In genomic region chr10:12448340-12448728, GRCh38 we compare ENCODE assay signal across 11 cellular contexts.
DNase-seq lines count a peak whose midpoint lies in the region; ATAC-seq, FAIRE-seq and TF ChIP-seq lines count a peak whose summit lies in the region.
"Had no signal": no experiment of that assay in that cellular context is flagged by ENCODE, and none has a peak within 500 bp of the region (broad histone marks: within the 10 kb centered on the region; RNA-seq: fewer than 3 reads in every experiment).

No MANE protein-coding gene starts in this region.

- TF ChIP-seq POLR2A in HCT116 (IDR thresholded peaks at IDR 0.05; ENCODE audit: borderline replicate concordance, extremely low read depth, insufficient read depth, insufficient read length) = no peak
- no peak for TF ChIP-seq POLR2A in H54 (IDR thresholded peaks at IDR 0.05; ENCODE audit: low read depth, low read length)

- H3K4me1 ChIP-seq in HCT116 (ENCODE audit: control insufficient read depth in 1 of 2, insufficient read depth in 2 of 2, low read length in 2 of 2) = peaks cover 18 to 26% of the 10 kb centered on the region in 2 experiments
- H3K4me1 ChIP-seq in Caco-2 = no peaks in the 10 kb centered on the region

- CTCF ChIA-PET in HCT116 (lab: Charles Lee) (no interaction called here), activated B cell treated with CpG ODN at 0.5 μM for 24 hours (lab: Charles Lee) (no interaction called here), Caco-2 (lab: Charles Lee) (no interaction called here)

- no peak for FAIRE-seq in H54 (lab: Jason Lieb, UNC)

- no peak overlapping the region for H3K4me3 ChIP-seq in AG10803 (ENCODE audit: low read length)
- peak overlapping the region; percentile 0 to 34; a peak in 2 of 4 replicates for H3K4me3 ChIP-seq in HCT116 (replicated peaks in 1 of 2; ENCODE audit: low read depth in 1 of 2, low read length in 2 of 2)
- H3K4me3 ChIP-seq in Caco-2 (ENCODE audit: low read depth, low read length) = no peak overlapping the region
- H3K4me3 ChIP-seq: mucosa of descending colon had no signal

- peak overlapping the region; percentile 83 for H2AFZ ChIP-seq in HCT116 (ENCODE audit: low read depth, low read length, poor library complexity, severe bottlenecking)

- ATAC-seq in HCT116 (peak; percentile 53), activated B cell treated with CpG ODN at 0.5 μM for 24 hours (ENCODE audit: low read depth) (peak; percentile 6), memory B cell (ENCODE audit: low read depth) (peak; percentile 5), GM18861 (IDR thresholded peaks at IDR 0.05; ENCODE audit: unreplicated experiment) (no peak)

- H3K4me1 Mint-ChIP-seq in activated B cell treated with CpG ODN at 0.5 μM for 24 hours (peaks cover 61% of the 10 kb centered on the region), memory B cell (peaks cover 51% of the 10 kb centered on the region), Caco-2 (ENCODE audit: low read depth, unreplicated experiment) (peaks cover 5% of the 10 kb centered on the region)

- TF ChIP-seq CTCF in AG10803 (conservative IDR thresholded peaks at IDR 0.05; ENCODE audit: low read length) (no peak), HCT116 (IDR thresholded peaks at IDR 0.05 in 2 of 3, conservative IDR thresholded peaks at IDR 0.05 in 1 of 3; ENCODE audit: borderline replicate concordance in 1 of 3, insufficient read depth in 1 of 3, low read depth in 2 of 3, low read length in 2 of 3) (no peak), activated B cell treated with CpG ODN at 0.5 μM for 24 hours (IDR thresholded peaks at IDR 0.05) (no peak), Caco-2 (IDR thresholded peaks at IDR 0.05; ENCODE audit: insufficient read depth in 1 of 2, low read depth in 1 of 2, low read length in 1 of 2, severe bottlenecking in 1 of 2, unreplicated experiment in 1 of 2) (no peak)

- intact Hi-C loops in HCT116 (cut with micrococcal nuclease) (no loop called here), activated B cell treated with CpG ODN at 0.5 μM for 24 hours (cut with micrococcal nuclease) (loop anchor here (2.0 to 5.0 kb wide), 3 partner anchors 14 to 96 kb away; no protein-coding TSS in a partner anchor), Caco-2 (cut with micrococcal nuclease; ENCODE audit: unreplicated experiment) (no loop called here)

- H3K27me3 ChIP-seq in HCT116 (ENCODE audit: insufficient read depth, low read length) (no peaks in the 10 kb centered on the region), Caco-2 (replicated peaks; ENCODE audit: control insufficient read depth, insufficient read depth, low read length) (no peaks in the 10 kb centered on the region)

- peaks cover 4% of the 10 kb centered on the region for H3K36me3 Mint-ChIP-seq in activated B cell treated with CpG ODN at 0.5 μM for 24 hours (ENCODE audit: low read depth)
- H3K36me3 Mint-ChIP-seq in memory B cell = peaks cover 2% of the 10 kb centered on the region
- no peaks in the 10 kb centered on the region for H3K36me3 Mint-ChIP-seq in Caco-2 (ENCODE audit: insufficient read depth, unreplicated experiment)

- DNase-seq in AG10803 (ENCODE audit: low read depth) (peak; percentile 1), HCT116 (ENCODE audit: low read depth, low spot score) (no peak), activated B cell treated with CpG ODN at 0.5 μM for 24 hours (no peak), memory B cell (ENCODE audit: low spot score in 2 of 2) (no peak), H54 (ENCODE audit: insufficient read length, low spot score) (no peak), Caco-2 (no peak), substantia nigra (lab: John Stamatoyannopoulos, UW) (no peak)
- DNase-seq: hippocampal formation, NCI-H510A had no signal

- H4K20me1 ChIP-seq in HCT116 (ENCODE audit: insufficient read depth) = no peaks in the 10 kb centered on the region

- no peak for TF ChIP-seq RAD21 in HCT116 (IDR thresholded peaks at IDR 0.05; ENCODE audit: low read depth)

- H3K27ac ChIP-seq in HCT116 (ENCODE audit: low read depth, low read length) (peak overlapping the region; percentile 65), substantia nigra (ENCODE audit: low read depth, low read length, poor library complexity, severe bottlenecking) (no peak overlapping the region)

- H3K79me2 ChIP-seq in HCT116 (ENCODE audit: insufficient read depth, low read length) = no peaks in the 10 kb centered on the region

- BruUV-seq in HCT116 (replicated peaks; lab: Mats Ljungman, UMichigan) (TSS peak; percentile 100), Caco-2 (replicated peaks; lab: Mats Ljungman, UMichigan) (no TSS peak)

- peak overlapping the region; percentile 57 for H3K9ac ChIP-seq in HCT116 (ENCODE audit: low read length)

- H3K9me3 ChIP-seq in HCT116 (ENCODE audit: control insufficient read depth in 1 of 2, insufficient read depth in 1 of 2, low read depth in 1 of 2, low read length in 2 of 2) = no peaks in the 10 kb centered on the region
- H3K9me3 ChIP-seq in Caco-2 = no peaks in the 10 kb centered on the region
- H3K9me3 ChIP-seq: mucosa of descending colon had no signal

- no peaks in the 10 kb centered on the region for H3K36me3 ChIP-seq in HCT116 (ENCODE audit: control insufficient read depth in 1 of 2, insufficient read depth in 2 of 2, low read length in 2 of 2)
- H3K36me3 ChIP-seq in Caco-2 (ENCODE audit: control insufficient read depth, insufficient read depth, low read length) = no peaks in the 10 kb centered on the region

- H3K27me3 Mint-ChIP-seq in activated B cell treated with CpG ODN at 0.5 μM for 24 hours = no peaks in the 10 kb centered on the region
- H3K27me3 Mint-ChIP-seq in memory B cell = no peaks in the 10 kb centered on the region
- H3K27me3 Mint-ChIP-seq in Caco-2 (ENCODE audit: insufficient read depth, unreplicated experiment) = no peaks in the 10 kb centered on the region

- no peaks in the 10 kb centered on the region for H3K9me3 Mint-ChIP-seq in activated B cell treated with CpG ODN at 0.5 μM for 24 hours
- no peaks in the 10 kb centered on the region for H3K9me3 Mint-ChIP-seq in memory B cell
- H3K9me3 Mint-ChIP-seq in Caco-2 (ENCODE audit: unreplicated experiment) = peaks cover 11% of the 10 kb centered on the region

- H3K27ac Mint-ChIP-seq in activated B cell treated with CpG ODN at 0.5 μM for 24 hours (peak overlapping the region; percentile 77), memory B cell (peak overlapping the region; percentile 92), Caco-2 (ENCODE audit: unreplicated experiment) (no peak overlapping the region)

- H3K4me3 Mint-ChIP-seq in activated B cell treated with CpG ODN at 0.5 μM for 24 hours (peak overlapping the region; percentile 67), memory B cell (peak overlapping the region; percentile 14), Caco-2 (ENCODE audit: unreplicated experiment) (no peak overlapping the region)

- POLR2A ChIA-PET in HCT116 (lab: Charles Lee) = no interaction called here
- POLR2A ChIA-PET in activated B cell treated with CpG ODN at 0.5 μM for 24 hours (lab: Charles Lee) = no interaction called here
- POLR2A ChIA-PET in Caco-2 (lab: Charles Lee) = no interaction called here

- peak overlapping the region; percentile 67 for H3K4me2 ChIP-seq in HCT116 (ENCODE audit: low read length)

- RAD21 ChIA-PET in HCT116 (lab: Charles Lee; ENCODE audit: low non-redundant PET in 1 of 2, low total read pairs in 2 of 2, uncharacterized antibody in 2 of 2, unreplicated experiment in 2 of 2) = no interaction called here

- no peaks in the 10 kb centered on the region for H3K9me2 ChIP-seq in HCT116 (ENCODE audit: insufficient read depth)

TF ChIP-seq in HCT116, 20 proteins besides CTCF, POLR2A, EP300 and RAD21 (continues in another document):
- TF ChIP-seq EZH2 (IDR thresholded peaks at IDR 0.05) (no peak), SIN3A (IDR thresholded peaks at IDR 0.05; ENCODE audit: low read depth) (no peak), POLR2AphosphoS5 (IDR thresholded peaks at IDR 0.05; ENCODE audit: low read depth, low read length) (no peak), ZFX (IDR thresholded peaks at IDR 0.05) (no peak), EZH2phosphoT487 (IDR thresholded peaks at IDR 0.05; ENCODE audit: borderline replicate concordance) (no peak), TCF7L2 (IDR thresholded peaks at IDR 0.05; ENCODE audit: borderline replicate concordance, extremely low read depth, insufficient read depth, insufficient read length) (no peak), REST (IDR thresholded peaks at IDR 0.05; ENCODE audit: low read depth) (no peak)

Comparison
In these comparisons a context has a peak if more than half of its experiments do, and no peak if none do; other contexts are left out.
1. H3K4me3 ChIP-seq: peak in HCT116 (2 of 2); none in AG10803 (single experiment) and Caco-2 (single experiment).